In genomic region chr12:5430639-5431603, GRCh38 we compare ENCODE assay signal across 10 cellular contexts. TPM values are rescaled to one million over a fixed set of nuclear protein-coding genes. Genes with fewer than 3 reads are reported as not detected.
A peak's percentile ranks its signal among the peaks of the same experiment; 100 is the strongest.
DNase-seq lines count a peak whose midpoint lies in the region; ATAC-seq, FAIRE-seq and TF ChIP-seq lines count a peak whose summit lies in the region.
"Had no signal": no experiment of that assay in that cellular context is flagged by ENCODE, and none has a peak within 500 bp of the region (broad histone marks: within the 10 kb centered on the region; RNA-seq: fewer than 3 reads in every experiment).

No MANE protein-coding gene starts in this region.

- H3K9me3 ChIP-seq in GM23248 (ENCODE audit: low read depth): no peaks in the 10 kb centered on the region
- H3K9me3 ChIP-seq in kidney (ENCODE audit: control insufficient read depth in 1 of 2, low read length in 2 of 2): no peaks in the 10 kb centered on the region
- no peaks in the 10 kb centered on the region for H3K9me3 ChIP-seq in spleen
- no peaks in the 10 kb centered on the region for H3K9me3 ChIP-seq in MG63
- H3K9me3 ChIP-seq: pancreas had no signal

- peaks cover 66% of the 10 kb centered on the region for H3K27me3 ChIP-seq in GM23248 (replicated peaks; ENCODE audit: insufficient read depth)
- peaks cover 0 to 90% (median 45%) of the 10 kb centered on the region in 7 donors for H3K27me3 ChIP-seq in spleen (replicated peaks in 1 of 7)
- H3K27me3 ChIP-seq in MG63: peaks cover 8% of the 10 kb centered on the region; the same call in 1 of the 2 replicates

- H3K4me3 ChIP-seq in GM23248 (peak overlapping the region; percentile 77), WI38 (ENCODE audit: low read depth, low read length) (peak overlapping the region; percentile 86), kidney (ENCODE audit: low read length in 2 of 2) (peak overlapping the region; percentile 18 to 54), spleen (peak overlapping the region in 5 of 8 donors; percentile 9 to 63 (median 35)), MG63 (no peak overlapping the region; the same call in 1 of the 2 replicates)

- 0 out of 2 replicates have a peak, but pooled peaks cover 6% of the 10 kb centered on the region for H3F3A ChIP-seq in GM23248 (ENCODE audit: insufficient read depth)

- H3K79me2 ChIP-seq in GM23248 (ENCODE audit: insufficient read depth): no peaks in the 10 kb centered on the region

- H3K4me1 ChIP-seq in GM23248 (ENCODE audit: insufficient read depth): peaks cover 6% of the 10 kb centered on the region; the same call in 1 of the 2 replicates
- peaks cover 0 to 2% of the 10 kb centered on the region in 2 donors for H3K4me1 ChIP-seq in kidney (ENCODE audit: control insufficient read depth in 1 of 2, insufficient read depth in 1 of 2, low read depth in 1 of 2, low read length in 2 of 2)
- peaks cover 7 to 42% (median 26%) of the 10 kb centered on the region in 6 donors for H3K4me1 ChIP-seq in spleen
- H3K4me1 ChIP-seq: pancreas had no signal

- H3K9me2 ChIP-seq in GM23248 (ENCODE audit: insufficient read depth): no peaks in the 10 kb centered on the region

- no peak for TF ChIP-seq POLR2A in spleen (IDR thresholded peaks at IDR 0.05)

- H3K36me3 ChIP-seq in GM23248 (ENCODE audit: low read depth) (no peaks in the 10 kb centered on the region), kidney (ENCODE audit: control insufficient read depth in 1 of 2, insufficient read depth in 2 of 2, low read length in 2 of 2) (no peaks in the 10 kb centered on the region), spleen (no peaks in the 10 kb centered on the region), MG63 (no peaks in the 10 kb centered on the region)
- H3K36me3 ChIP-seq: pancreas had no signal

- intact Hi-C loops in kidney (cut with DNase I) (no loop called here), spleen (cut with DNase I; ENCODE audit: low total_unique reads) (no loop called here)

- DNase-seq in GM23248 (peak; percentile 58), kidney (no peak), spleen (no peak), MG63 (no peak), NCI-H187 (lab: John Stamatoyannopoulos, UW) (no peak)

- in situ Hi-C loops in GM23248 (cut with MboI): loop anchor here (25.0 kb wide), 1 partner anchor 244 kb away; no protein-coding TSS in a partner anchor

- H4K20me1 ChIP-seq in GM23248 (ENCODE audit: insufficient read depth): no peaks in the 10 kb centered on the region

- H3K27ac ChIP-seq in GM23248 (no peak overlapping the region), kidney (ENCODE audit: low read depth in 2 of 2, low read length in 2 of 2) (no peak overlapping the region), spleen (no peak overlapping the region)
- H3K27ac ChIP-seq: pancreas had no signal

- peak overlapping the region; percentile 53 for H2AFZ ChIP-seq in GM23248

- no peak for FAIRE-seq in kidney (lab: Jason Lieb, UNC)
- FAIRE-seq: pancreas had no signal

- peak overlapping the region; percentile 75 for H3K4me2 ChIP-seq in GM23248 (ENCODE audit: unreplicated experiment)

- TF ChIP-seq CTCF in WI38 (IDR thresholded peaks at IDR 0.05; ENCODE audit: low read depth, low read length) (no peak), kidney (IDR thresholded peaks at IDR 0.05; ENCODE audit: borderline replicate concordance, extremely low read depth, insufficient read depth) (no peak), spleen (IDR thresholded peaks at IDR 0.05 in 8 of 11, conservative IDR thresholded peaks at IDR 0.05 in 3 of 11) (no peak)

- WGBS in GM23248 (ENCODE audit: low coverage in 1 of 2, low lambda C conversion rate in 2 of 2, missing lambda C conversion rate in 2 of 2), 2 experiments: 3 to 5% methylated on average over 38 to 58 of the region's 58 CpGs
- WGBS in spleen, 5 donors: 2 to 5% (median 3%) methylated on average over 56 to 58 of the region's 58 CpGs

- no peak overlapping the region for H3K9ac ChIP-seq in GM23248
- H3K9ac ChIP-seq in kidney (ENCODE audit: low read length in 2 of 2): no peak overlapping the region

- ATAC-seq in HG03469 (IDR thresholded peaks at IDR 0.05; ENCODE audit: unreplicated experiment): no peak
- no peak for ATAC-seq in HG03432 (IDR thresholded peaks at IDR 0.05; ENCODE audit: unreplicated experiment)

RNA-seq across cellular contexts. Expression of gene NTF3, which starts 1.0 kb away (rescaled TPM):
- total RNA-seq in GM23248 (2014; rRNA removed; shearing (Covaris generic)): 1.0 and 4.8 TPM in 2 replicates
- 6.0 and 6.2 TPM in 2 replicates for polyA plus RNA-seq in GM23248 (2016; fragmentation: Nextera tagmentation; extraction: Ambion mirVana)
- total RNA-seq in kidney: 3.5 TPM
- polyA plus RNA-seq in kidney (ENCODE audit: insufficient read depth, low read depth, low replicate concordance): 2.9 TPM
- total RNA-seq in spleen: 1 to 10 TPM in 5 of 7 donors, under 1 TPM in 1, not detected in 1; 0.72 to 5.8 (median 4.2) TPM
- 1 to 10 TPM in 2 of 3 donors, under 1 TPM in 1; 0.80 to 2.4 (median 2.2) TPM for polyA plus RNA-seq in spleen
- total RNA-seq in MG63 (2014; rRNA removed; shearing (Covaris generic); ENCODE audit: low replicate concordance): not detected in 2 replicates
- total RNA-seq: activated CD8-positive, alpha-beta memory T cell treated with anti-CD3 and anti-CD28 coated beads for 36 hours; pancreas had no signal
